12 cellular contexts compared by ENCODE assay signal in genomic region chr1:28740118-28740517, GRCh38. TPM values are rescaled to one million over a fixed set of nuclear protein-coding genes. Genes with fewer than 3 reads are reported as not detected.
DNase-seq lines count a peak whose midpoint lies in the region; ATAC-seq, FAIRE-seq and TF ChIP-seq lines count a peak whose summit lies in the region.
"Had no signal": no experiment of that assay in that cellular context is flagged by ENCODE, and none has a peak within 500 bp of the region (broad histone marks: within the 10 kb centered on the region; RNA-seq: fewer than 3 reads in every experiment).

No MANE protein-coding gene starts in this region.

- TF ChIP-seq EP300 in K562 (IDR thresholded peaks at IDR 0.05; ENCODE audit: low read length) = no peak

- H3K79me2 ChIP-seq in K562 (ENCODE audit: control insufficient read depth, insufficient read depth, low read length) = peaks cover 86% of the 10 kb centered on the region

- no peak overlapping the region for H3K27ac Mint-ChIP-seq in Calu3 (ENCODE audit: unreplicated experiment)
- H3K27ac Mint-ChIP-seq in nephron = peak overlapping the region; percentile 32 to 45 (median 33)

- H3K36me3 Mint-ChIP-seq in Calu3 (ENCODE audit: insufficient read depth, unreplicated experiment) (peaks cover 83% of the 10 kb centered on the region), nephron (ENCODE audit: low read depth) (peaks cover 67% of the 10 kb centered on the region)

- no peak overlapping the region for H3K4me2 ChIP-seq in K562 (ENCODE audit: insufficient read depth, low read length)

- intact Hi-C loops in Calu3 (cut with micrococcal nuclease; ENCODE audit: unreplicated experiment) = no loop called here
- intact Hi-C loops in K562 (cut with micrococcal nuclease) = no loop called here
- intact Hi-C loops in sciatic nerve (cut with DNase I) = no loop called here
- intact Hi-C loops in spleen (cut with DNase I; ENCODE audit: low total_unique reads) = no loop called here

- no TSS peak for BruUV-seq in Calu3 (replicated peaks; lab: Mats Ljungman, UMichigan)
- BruUV-seq in K562 (replicated peaks; lab: Mats Ljungman, UMichigan) = no TSS peak

- no peak; the same call in 1 of the 2 replicates for TF ChIP-seq POLR2A in K562 (conservative IDR thresholded peaks at IDR 0.05)
- no peak for TF ChIP-seq POLR2A in spleen (IDR thresholded peaks at IDR 0.05)

- CTCF ChIA-PET in Calu3 (lab: Charles Lee) (no interaction called here), K562 (lab: Yijun Ruan, JAX; ENCODE audit: low intra/inter-chr PET ratio) (interaction anchor here (0.5 kb wide), 1 partner anchor 168 kb away, joined by 5 read pairs; no protein-coding TSS in a partner anchor)

- H3K9me3 Mint-ChIP-seq in Calu3 (ENCODE audit: low read depth, unreplicated experiment) (peaks cover 4% of the 10 kb centered on the region), nephron (no peaks in the 10 kb centered on the region)

- DNase-seq in Calu3 = no peak
- no peak for DNase-seq in K562 (ENCODE audit: extremely low read depth in 1 of 4, low spot score in 3 of 4)
- no peak for DNase-seq in stimulated activated naive CD4-positive, alpha-beta T cell (lab: John Stamatoyannopoulos, UW)
- DNase-seq in sciatic nerve (ENCODE audit: low spot score) = no peak
- DNase-seq in spleen = no peak
- DNase-seq: heart left ventricle, NCI-H1417, NCI-H526 had no signal

- H3K27me3 ChIP-seq in HUES64 (ENCODE audit: insufficient read depth, low read length) = no peaks in the 10 kb centered on the region
- H3K27me3 ChIP-seq in K562 (ENCODE audit: control insufficient read depth in 2 of 2, insufficient read depth in 2 of 2, low read length in 2 of 2) = no peaks in the 10 kb centered on the region
- no peaks in the 10 kb centered on the region for H3K27me3 ChIP-seq in spleen (replicated peaks in 1 of 7)
- H3K27me3 ChIP-seq: heart left ventricle, SJSA1 had no signal

- no peak overlapping the region for H2AFZ ChIP-seq in K562 (ENCODE audit: low read depth, low read length)

- FAIRE-seq in K562 (lab: Jason Lieb, UNC) = no peak
- FAIRE-seq: endometrium had no signal

- no peak for TF ChIP-seq CTCF in Calu3 (IDR thresholded peaks at IDR 0.05; ENCODE audit: unreplicated experiment)
- no peak for TF ChIP-seq CTCF in K562 (IDR thresholded peaks at IDR 0.05 in 2 of 3, conservative IDR thresholded peaks at IDR 0.05 in 1 of 3; ENCODE audit: insufficient read depth in 2 of 3, low read depth in 1 of 3, low read length in 3 of 3)
- TF ChIP-seq CTCF in nephron (IDR thresholded peaks at IDR 0.05; ENCODE audit: unreplicated experiment in 3 of 3) = no peak
- TF ChIP-seq CTCF in spleen (IDR thresholded peaks at IDR 0.05 in 8 of 11, conservative IDR thresholded peaks at IDR 0.05 in 3 of 11) = no peak

- H3K27me3 Mint-ChIP-seq in Calu3 (ENCODE audit: unreplicated experiment) (no peaks in the 10 kb centered on the region), nephron (ENCODE audit: low read depth) (no peaks in the 10 kb centered on the region)

- H4K20me1 ChIP-seq in K562 (replicated peaks; ENCODE audit: control insufficient read depth, insufficient read depth, low read length) = peaks cover 32% of the 10 kb centered on the region

- H3K9me3 ChIP-seq in HUES64 (ENCODE audit: insufficient read depth, low read depth, low read length) (no peaks in the 10 kb centered on the region), K562 (replicated peaks; ENCODE audit: control insufficient read depth, insufficient read depth, low read depth, low read length) (no peaks in the 10 kb centered on the region), spleen (no peaks in the 10 kb centered on the region)
- H3K9me3 ChIP-seq: heart left ventricle, SJSA1 had no signal

- H3K27ac ChIP-seq in HUES64 (ENCODE audit: low read depth, low read length) (no peak overlapping the region), K562 (ENCODE audit: extremely low read depth, low read depth, low read length) (no peak overlapping the region), spleen (peak overlapping the region in 3 of 8 donors; percentile 2 to 31 (median 16))
- H3K27ac ChIP-seq: heart left ventricle, SJSA1 had no signal

- H3K36me3 ChIP-seq in HUES64 (ENCODE audit: insufficient read depth, low read length) (peaks cover 73% of the 10 kb centered on the region), K562 (ENCODE audit: control insufficient read depth, insufficient read depth, low read length) (peaks cover 74% of the 10 kb centered on the region), spleen (peaks cover 0 to 72% (median 60%) of the 10 kb centered on the region in 6 donors)

- H3K9ac ChIP-seq in HUES64 (ENCODE audit: low read depth, low read length) (no peak overlapping the region), K562 (ENCODE audit: insufficient read depth in 1 of 2, low read depth in 2 of 2, low read length in 2 of 2) (no peak overlapping the region; a peak in 1 of 4 replicates)

- peak overlapping the region; percentile 4; the same call in 1 of the 2 replicates for H3K4me3 ChIP-seq in HUES64 (ENCODE audit: low read length)
- no peak overlapping the region for H3K4me3 ChIP-seq in K562
- H3K4me3 ChIP-seq in spleen = no peak overlapping the region
- H3K4me3 ChIP-seq: SJSA1 had no signal

- POLR2A ChIA-PET in K562 (lab: Yijun Ruan, JAX) = interaction anchor here (0.6 to 3.1 kb wide), 7 partner anchors 8 to 215 kb away, joined by 3 to 16 read pairs (median 4); partner anchors contain the start of genes RAB42 and RNU11

- peaks cover 2% of the 10 kb centered on the region for H3K9me1 ChIP-seq in K562 (ENCODE audit: control insufficient read depth, insufficient read depth, low read length)

- in situ Hi-C loops in K562 (cut with MboI) = no loop called here

- no peak for ATAC-seq in K562
- no peak for ATAC-seq in sciatic nerve
- ATAC-seq: heart left ventricle had no signal

- H3K4me1 ChIP-seq in HUES64 (ENCODE audit: insufficient read depth, low read length) = peaks cover 38% of the 10 kb centered on the region
- H3K4me1 ChIP-seq in K562 (replicated peaks in 1 of 2; ENCODE audit: control insufficient read depth in 2 of 2, insufficient read depth in 2 of 2, low read length in 2 of 2) = peaks cover 25 to 30% of the 10 kb centered on the region in 2 experiments; a peak in 4 of 5 replicates
- H3K4me1 ChIP-seq in spleen = peaks cover 42 to 90% (median 81%) of the 10 kb centered on the region in 6 donors

- H3K4me3 Mint-ChIP-seq in Calu3 (ENCODE audit: low read depth, unreplicated experiment) (peak overlapping the region; percentile 95), nephron (peak overlapping the region; percentile 95 to 100 (median 99))

- peaks cover 29% of the 10 kb centered on the region for H3K4me1 Mint-ChIP-seq in Calu3 (ENCODE audit: low read depth, unreplicated experiment)
- H3K4me1 Mint-ChIP-seq in nephron = peaks cover 65% of the 10 kb centered on the region

- TF ChIP-seq RAD21 in K562 (CRISPR knock-in tag; conservative IDR thresholded peaks at IDR 0.05 in 1 of 2, IDR thresholded peaks at IDR 0.05 in 1 of 2) = no peak

TF ChIP-seq in K562, 482 proteins besides CTCF, POLR2A, EP300 and RAD21:
- TF ChIP-seq CGGBP1 (CRISPR knock-in tag; IDR thresholded peaks at IDR 0.05) = no peak
- peak; percentile 52 for TF ChIP-seq RBFOX2 (IDR thresholded peaks at IDR 0.05; ENCODE audit: low read depth, low read length)
- no peak for TF ChIP-seq RBBP5 (IDR thresholded peaks at IDR 0.05; ENCODE audit: borderline replicate concordance, insufficient read depth, low read length, poor library complexity, severe bottlenecking)
- TF ChIP-seq ZKSCAN3 (CRISPR knock-in tag; IDR thresholded peaks at IDR 0.05) = no peak
- no peak for TF ChIP-seq TCF3 (CRISPR knock-in tag; IDR thresholded peaks at IDR 0.05)
- TF ChIP-seq POLR2H (tag; IDR thresholded peaks at IDR 0.05; ENCODE audit: low read depth) = 0 out of 2 replicates have a peak, but pooled peaks have one; percentile 47
- TF ChIP-seq POLR2G (IDR thresholded peaks at IDR 0.05; ENCODE audit: low read depth, low read length) = 0 out of 2 replicates have a peak, but pooled peaks have one; percentile 7
- TF ChIP-seq PHB2 (IDR thresholded peaks at IDR 0.05; ENCODE audit: low read depth) = no peak
- no peak for TF ChIP-seq FUS (optimal IDR thresholded peaks at IDR 0.05; ENCODE audit: low read depth, low read length)

RNA-seq across cellular contexts. Expression of gene YTHDF2, which starts 3.4 kb away (rescaled TPM):
- total RNA-seq in Calu3 (2022) (106 and 117 TPM in 2 replicates), K562 (2014; rRNA removed) (48.2 and 76.6 TPM in 2 replicates), K562 (2014; rRNA removed; fragmentation: Illumina TruSeq; extraction: Trizol) (88.3 and 101 TPM in 2 replicates), K562 (2015; rRNA removed; fragmentation: Illumina TruSeq; extraction: Trizol) (78.5 and 83.3 TPM in 2 replicates), K562 (2021) (111 and 114 TPM in 2 replicates), sciatic nerve (51.8 TPM), spleen (10 to 100 TPM; 52.7 to 67.5 (median 58.0) TPM)
- polyA plus RNA-seq in HUES64 (2013, experiment 1 of 2) = 114 TPM
- 119 TPM for polyA plus RNA-seq in HUES64 (2013, experiment 2 of 2)
- 126 and 137 TPM in 2 replicates for total RNA-seq in K562 (2011; cell fraction: chromatin; rRNA removed; ENCODE audit: low replicate concordance)
- total RNA-seq in K562 (2011; cell fraction: nucleolus; rRNA removed) = 82.2 and 85.3 TPM in 2 replicates
- 85.5 and 90.5 TPM in 2 replicates for total RNA-seq in K562 (2011; cell fraction: nucleoplasm; rRNA removed)
- polyA plus RNA-seq in K562 (2011; rRNA removed) (82.5 and 89.9 TPM in 2 replicates), K562 (2014; fragmentation: Illumina TruSeq; extraction: Trizol) (91.5 and 97.8 TPM in 2 replicates), K562 (2014; fragmentation: Nextera tagmentation; extraction: Ambion mirVana) (10 to 100 TPM; 41.0 to 47.2 TPM), K562 (2014; rRNA removed) (53.4 and 58.7 TPM in 2 replicates), spleen (10 to 100 TPM; 31.4 to 40.1 (median 31.6) TPM)
- 71.0 and 71.9 TPM in 2 replicates for polyA plus RNA-seq in K562 (2011; cell fraction: cytosol; rRNA removed)
- polyA plus RNA-seq in K562 (2011; cell fraction: nucleus; rRNA removed) = 72.6 and 79.1 TPM in 2 replicates
- polyA plus RNA-seq in K562 (2012) = 72.9 and 78.1 TPM in 2 replicates
- polyA minus RNA-seq in K562 (2011; rRNA and poly(A)+ RNA removed) = 116 and 160 TPM in 2 replicates
- 67.3 and 97.6 TPM in 2 replicates for polyA minus RNA-seq in K562 (2011; cell fraction: cytosol; rRNA and poly(A)+ RNA removed)
- polyA minus RNA-seq in K562 (2011; cell fraction: nucleus; rRNA and poly(A)+ RNA removed) = 25.8 and 45.0 TPM in 2 replicates
